In genomic region chr1:161045749-161046573, GRCh38 we compare ENCODE assay signal across 8 cellular contexts. TPM values are rescaled to one million over a fixed set of nuclear protein-coding genes. Genes with fewer than 3 reads are reported as not detected.
DNase-seq lines count a peak whose midpoint lies in the region; ATAC-seq, FAIRE-seq and TF ChIP-seq lines count a peak whose summit lies in the region.

Gene USF1 (minus strand): TSS chr1:161045977. CDS start chr1:161043275, 2,702 bp downstream.

- peak; percentile 71 for TF ChIP-seq POLR2A in breast epithelium (IDR thresholded peaks at IDR 0.05)

- peak within 1 kb of the TSS; percentile 70 for H3K4me3 ChIP-seq in A673 (ENCODE audit: low read depth, low read length, poor library complexity, severe bottlenecking)
- H3K4me3 ChIP-seq in breast epithelium: peak within 1 kb of the TSS; percentile 81 to 94 (median 92)
- peak within 1 kb of the TSS; percentile 96 to 97 for H3K4me3 ChIP-seq in small intestine (ENCODE audit: low read depth in 1 of 2, low read length in 2 of 2)

- peak within 1 kb of the TSS; percentile 85 for H3K27ac ChIP-seq in A673 (ENCODE audit: low read depth, low read length, poor library complexity, severe bottlenecking)
- H3K27ac ChIP-seq in VCaP: peak within 1 kb of the TSS; percentile 94
- peak within 1 kb of the TSS; percentile 91 to 96 for H3K27ac ChIP-seq in breast epithelium
- peak within 1 kb of the TSS; percentile 91 to 96 for H3K27ac ChIP-seq in small intestine (ENCODE audit: low read depth in 1 of 2, low read length in 1 of 2)

- CTCF ChIA-PET in A673 (lab: Charles Lee): interaction anchor here (0.9 to 1.3 kb wide), 2 partner anchors 52 to 92 kb away, joined by 3 to 4 read pairs; partner anchors contain the start of gene KLHDC9

- H3K4me1 ChIP-seq in A673 (ENCODE audit: insufficient read depth, low read length, poor library complexity, severe bottlenecking): no peaks in the 10 kb centered on the region
- no peaks in the 10 kb centered on the region for H3K4me1 ChIP-seq in breast epithelium
- H3K4me1 ChIP-seq in small intestine (ENCODE audit: control insufficient read depth in 2 of 2, insufficient read depth in 1 of 2, low read depth in 1 of 2, low read length in 1 of 2): peaks cover 0 to 8% of the 10 kb centered on the region in 2 donors

- H3K9me3 ChIP-seq in A673 (ENCODE audit: low read depth, low read length, poor library complexity, severe bottlenecking) (no peaks in the 10 kb centered on the region), breast epithelium (no peaks in the 10 kb centered on the region), small intestine (ENCODE audit: control insufficient read depth, low read depth) (no peaks in the 10 kb centered on the region)

- TSS peak; percentile 92 for BruUV-seq in A673 (replicated peaks; lab: Mats Ljungman, UMichigan)

- H3K27me3 ChIP-seq in A673 (replicated peaks; ENCODE audit: insufficient read depth, low read depth, low read length, poor library complexity) (no peaks in the 10 kb centered on the region), breast epithelium (no peaks in the 10 kb centered on the region), small intestine (ENCODE audit: control insufficient read depth in 2 of 2, insufficient read depth in 2 of 2, low read length in 2 of 2) (no peaks in the 10 kb centered on the region)

- TF ChIP-seq CTCF in A673 (conservative IDR thresholded peaks at IDR 0.05; ENCODE audit: low read depth, low read length) (no peak), VCaP (conservative IDR thresholded peaks at IDR 0.05) (no peak), breast epithelium (IDR thresholded peaks at IDR 0.05) (peak in 1 of 3 donors; percentile 7)

- intact Hi-C loops in A673 (cut with micrococcal nuclease; ENCODE audit: unreplicated experiment): loop anchor here (2.0 to 5.0 kb wide), 2 partner anchors 46 to 87 kb away; partner anchors contain the start of gene DEDD
- intact Hi-C loops in breast epithelium (cut with DNase I; ENCODE audit: low total_unique reads): no loop called here

- POLR2A ChIA-PET in A673 (lab: Charles Lee; ENCODE audit: low non-redundant PET): interaction anchor here (0.7 to 1.0 kb wide), 3 partner anchors 39 to 105 kb away, joined by 4 to 6 read pairs (median 4); no protein-coding TSS in a partner anchor

- ATAC-seq in GM18870 (IDR thresholded peaks at IDR 0.05; ENCODE audit: unreplicated experiment) (peak; percentile 44), HG03135 (IDR thresholded peaks at IDR 0.05; ENCODE audit: unreplicated experiment) (peak; percentile 43)

- WGBS in small intestine, 3 donors: 0 to 1% (median 1%) methylated on average over 29 of the region's 29 CpGs

- DNase-seq in A673 (ENCODE audit: low spot score) (peak; percentile 98), NCI-H2196 treated with DMSO at 0.1 percent for 48 hours (lab: John Stamatoyannopoulos, UW; ENCODE audit: unreplicated experiment) (peak; percentile 90), breast epithelium (ENCODE audit: low spot score in 2 of 2) (peak; percentile 93 to 95), iPS-NIHi11 (ENCODE audit: low spot score) (peak; percentile 95), small intestine (peak; percentile 97)

- H3K36me3 ChIP-seq in A673 (ENCODE audit: insufficient read depth, low read length, poor library complexity, severe bottlenecking): peaks cover 22% of the 10 kb centered on the region
- no peaks in the 10 kb centered on the region for H3K36me3 ChIP-seq in breast epithelium
- H3K36me3 ChIP-seq in small intestine (ENCODE audit: control insufficient read depth in 2 of 2, insufficient read depth in 2 of 2, low read length in 2 of 2): peaks cover 0 to 8% of the 10 kb centered on the region in 2 donors

- no peak for FAIRE-seq in small intestine (lab: Jason Lieb, UNC)

RNA-seq across cellular contexts. Expression of gene USF1, which starts in this region (rescaled TPM):
- 54.5 and 57.9 TPM in 2 replicates for total RNA-seq in A673 (2021)
- 10 to 100 TPM; 64.5 to 70.8 (median 64.6) TPM for total RNA-seq in breast epithelium
- polyA plus RNA-seq in small intestine: 100 to 1,000 TPM in 2 of 3 donors, 10 to 100 TPM in 1; 60.1 to 123 (median 109) TPM

Comparison
In these comparisons a context has a peak if more than half of its experiments do, and no peak if none do; other contexts are left out.
1. Peak in every context shown above with its lines: DNase-seq, ATAC-seq, H3K4me3 ChIP-seq and H3K27ac ChIP-seq.